17 cellular contexts compared by ENCODE assay signal in genomic region chrX:776061-776460, GRCh38.
"Had no signal": no experiment of that assay in that cellular context is flagged by ENCODE, and none has a peak within 500 bp of the region (broad histone marks: within the 10 kb centered on the region; RNA-seq: fewer than 3 reads in every experiment).

No MANE protein-coding gene starts in this region.

- H3K4me3 ChIP-seq: coronary artery, heart left ventricle, pancreas, psoas muscle, right lobe of liver, tibial artery had no signal

- H3K36me3 ChIP-seq: heart left ventricle, pancreas, right lobe of liver, tibial artery had no signal

- H3K4me1 ChIP-seq: heart left ventricle, pancreas, psoas muscle, right lobe of liver, tibial artery had no signal

- ATAC-seq: esophagus mucosa; heart left ventricle; left lobe of liver; natural killer cell treated with Interleukin-12 subunit alpha and Interleukin-12 subunit beta and Interleukin-15 and Interleukin-18, amount 100 ng/mL, for 72 hours; psoas muscle; right lobe of liver; stimulated activated memory B cell treated with anti-CD40 and anti-IgM and Interleukin-4, amounts not matched to agents 10 μg/mL and 1 μg/mL and 100 μg/mL, for 72 hours had no signal

- H3K9me3 ChIP-seq: pancreas, psoas muscle, right lobe of liver, tibial artery had no signal

- H3K27ac ChIP-seq: coronary artery, heart left ventricle, pancreas, psoas muscle, right lobe of liver, tibial artery had no signal

- H3K27me3 ChIP-seq: heart left ventricle, pancreas, right lobe of liver had no signal

- DNase-seq: effector memory CD4-positive, alpha-beta T cell; heart left ventricle; hypothalamus; mammary epithelial cell; midbrain; occipital lobe; pancreas; psoas muscle; retina; right lobe of liver; stimulated activated CD4-positive, alpha-beta T cell treated with anti-CD3 and anti-CD28 coated beads, Interleukin-4, amount 100 ng/mL, for 24 hours had no signal
